ENCODE assay signal across 9 cellular contexts in genomic region chr7:97006146-97006950, GRCh38. TPM values are rescaled to one million over a fixed set of nuclear protein-coding genes. Genes with fewer than 3 reads are reported as not detected.
A peak's percentile ranks its signal among the peaks of the same experiment; 100 is the strongest.
DNase-seq lines count a peak whose midpoint lies in the region; ATAC-seq and TF ChIP-seq lines count a peak whose summit lies in the region.
"Had no signal": no experiment of that assay in that cellular context is flagged by ENCODE, and none has a peak within 500 bp of the region (broad histone marks: within the 10 kb centered on the region; RNA-seq: fewer than 3 reads in every experiment).

No MANE protein-coding gene starts in this region.

- H3K4me3 ChIP-seq in dorsolateral prefrontal cortex (peak overlapping the region in 58 of 59 donors; percentile 14 to 65 (median 44)), vagina (peak overlapping the region; percentile 40 to 54)

- H3K27me3 Mint-ChIP-seq in activated CD4-positive, alpha-beta T cell treated with anti-CD3 and anti-CD28 coated beads for 36 hours, result peaks cover 76% of the 10 kb centered on the region
- peaks cover 90% of the 10 kb centered on the region for H3K27me3 Mint-ChIP-seq in mesothelial cell of epicardium (ENCODE audit: low read depth)

- intact Hi-C loops in activated CD4-positive, alpha-beta T cell treated with anti-CD3 and anti-CD28 coated beads for 36 hours (cut with DNase I, micrococcal nuclease), result loop anchor here in 1 of 2 experiments (1.0 to 5.0 kb wide), 3 partner anchors 21 to 299 kb away; partner anchors contain the start of gene SEM1
- intact Hi-C loops in dorsolateral prefrontal cortex (cut with DNase I) (no loop called here), vagina (cut with DNase I) (no loop called here)

- no peaks in the 10 kb centered on the region for H3K9me3 ChIP-seq in vagina

- TF ChIP-seq POLR2A in vagina (IDR thresholded peaks at IDR 0.05), result no peak

- peaks cover 14% of the 10 kb centered on the region for H3K4me1 Mint-ChIP-seq in activated CD4-positive, alpha-beta T cell treated with anti-CD3 and anti-CD28 coated beads for 36 hours
- H3K4me1 Mint-ChIP-seq in mesothelial cell of epicardium, result peaks cover 32% of the 10 kb centered on the region

- H3K4me1 ChIP-seq in vagina, result peaks cover 24% of the 10 kb centered on the region

- no peak overlapping the region for H3K27ac Mint-ChIP-seq in activated CD4-positive, alpha-beta T cell treated with anti-CD3 and anti-CD28 coated beads for 36 hours
- peak overlapping the region; percentile 96 for H3K27ac Mint-ChIP-seq in mesothelial cell of epicardium

- CTCF ChIA-PET in activated CD4-positive, alpha-beta T cell treated with anti-CD3 and anti-CD28 coated beads for 36 hours (lab: Charles Lee), result interaction anchor here (0.5 to 0.7 kb wide), 2 partner anchors 21 to 91 kb away, joined by 3 read pairs; no protein-coding TSS in a partner anchor

- H3K9me3 Mint-ChIP-seq in activated CD4-positive, alpha-beta T cell treated with anti-CD3 and anti-CD28 coated beads for 36 hours (ENCODE audit: low read depth), result peaks cover 2% of the 10 kb centered on the region
- H3K9me3 Mint-ChIP-seq in mesothelial cell of epicardium, result no peaks in the 10 kb centered on the region

- H3K27me3 ChIP-seq in dorsolateral prefrontal cortex (peaks cover 30 to 100% (median 98%) of the 10 kb centered on the region in 45 donors), vagina (peaks cover 10% of the 10 kb centered on the region)

- DNase-seq in activated CD4-positive, alpha-beta T cell treated with anti-CD3 and anti-CD28 coated beads for 36 hours, result peak; percentile 71
- DNase-seq in activated CD4-positive, alpha-beta T cell treated with anti-CD3 and anti-CD28 coated beads, Interleukin-2, amount 50 U/mL, for 1 hour, result no peak
- DNase-seq in SHP77 treated with DMSO at 0.1 percent for 48 hours (lab: John Stamatoyannopoulos, UW) (peak; percentile 13), dorsolateral prefrontal cortex (no peak), mesothelial cell of epicardium (ENCODE audit: low spot score in 2 of 2, unreplicated experiment in 2 of 2) (peak in 1 of 2 experiments; percentile 74), vagina (ENCODE audit: extremely low spot score in 2 of 2) (no peak), UCSD-AML1 (lab: John Stamatoyannopoulos, UW; ENCODE audit: unreplicated experiment) (no peak)
- DNase-seq: DND-41 had no signal

- POLR2A ChIA-PET in activated CD4-positive, alpha-beta T cell treated with anti-CD3 and anti-CD28 coated beads for 36 hours (lab: Charles Lee), result no interaction called here

- peak overlapping the region; percentile 65 for H3K4me3 Mint-ChIP-seq in activated CD4-positive, alpha-beta T cell treated with anti-CD3 and anti-CD28 coated beads for 36 hours
- peak overlapping the region; percentile 83 for H3K4me3 Mint-ChIP-seq in mesothelial cell of epicardium

- H3K36me3 Mint-ChIP-seq in activated CD4-positive, alpha-beta T cell treated with anti-CD3 and anti-CD28 coated beads for 36 hours (ENCODE audit: low read depth), result no peaks in the 10 kb centered on the region
- peaks cover 27% of the 10 kb centered on the region for H3K36me3 Mint-ChIP-seq in mesothelial cell of epicardium

- peak; percentile 70 for ATAC-seq in activated CD4-positive, alpha-beta T cell treated with anti-CD3 and anti-CD28 coated beads for 36 hours
- ATAC-seq in HG03439 (IDR thresholded peaks at IDR 0.05; ENCODE audit: unreplicated experiment), result peak; percentile 55

- no peaks in the 10 kb centered on the region for H3K36me3 ChIP-seq in vagina

- TF ChIP-seq CTCF in dorsolateral prefrontal cortex (IDR thresholded peaks at IDR 0.05 in 54 of 56, conservative IDR thresholded peaks at IDR 0.05 in 2 of 56; ENCODE audit: low read depth in 1 of 56, partially characterized antibody in 56 of 56) (no peak), mesothelial cell of epicardium (IDR thresholded peaks at IDR 0.05; ENCODE audit: unreplicated experiment) (no peak), vagina (IDR thresholded peaks at IDR 0.05) (no peak)

- H3K27ac ChIP-seq in dorsolateral prefrontal cortex, result peak overlapping the region in 20 of 59 donors; percentile 1 to 69 (median 30)
- no peak overlapping the region for H3K27ac ChIP-seq in vagina

RNA-seq across cellular contexts. Expression of gene DLX6, which starts 1.0 kb away (rescaled TPM):
- total RNA-seq in activated CD4-positive, alpha-beta T cell treated with anti-CD3 and anti-CD28 coated beads for 36 hours, result not detected
- total RNA-seq in dorsolateral prefrontal cortex (1 to 10 TPM in 112 of 120 experiments, under 1 TPM in 8; 0.46 to 6.1 (median 2.2) TPM), mesothelial cell of epicardium (10.4 to 11.1 TPM (median 10.9 TPM) in 3 replicates), vagina (not detected)

RNA-seq across cellular contexts. Expression of gene DLX5, which starts 18.3 kb away (rescaled TPM):
- not detected for total RNA-seq in activated CD4-positive, alpha-beta T cell treated with anti-CD3 and anti-CD28 coated beads for 36 hours
- total RNA-seq in dorsolateral prefrontal cortex (1 to 10 TPM in 116 of 120 experiments, under 1 TPM in 4; 0.39 to 7.1 (median 2.6) TPM), mesothelial cell of epicardium (33.4 to 36.9 TPM (median 34.3 TPM) in 3 replicates), vagina (3.7 TPM)

Comparison
In these comparisons a context has a peak if more than half of its experiments do, and no peak if none do; other contexts are left out.
1. DNase-seq: peak in activated CD4-positive, alpha-beta T cell treated with anti-CD3 and anti-CD28 coated beads for 36 hours (single experiment) and SHP77 treated with DMSO at 0.1 percent for 48 hours (single experiment); none in activated CD4-positive, alpha-beta T cell treated with anti-CD3 and anti-CD28 coated beads, Interleukin-2, amount 50 U/mL, for 1 hour (single experiment), dorsolateral prefrontal cortex (0 of 10), vagina (0 of 2) and UCSD-AML1 (single experiment).